13 cellular contexts compared by ENCODE assay signal in the genomic region with DNA sequence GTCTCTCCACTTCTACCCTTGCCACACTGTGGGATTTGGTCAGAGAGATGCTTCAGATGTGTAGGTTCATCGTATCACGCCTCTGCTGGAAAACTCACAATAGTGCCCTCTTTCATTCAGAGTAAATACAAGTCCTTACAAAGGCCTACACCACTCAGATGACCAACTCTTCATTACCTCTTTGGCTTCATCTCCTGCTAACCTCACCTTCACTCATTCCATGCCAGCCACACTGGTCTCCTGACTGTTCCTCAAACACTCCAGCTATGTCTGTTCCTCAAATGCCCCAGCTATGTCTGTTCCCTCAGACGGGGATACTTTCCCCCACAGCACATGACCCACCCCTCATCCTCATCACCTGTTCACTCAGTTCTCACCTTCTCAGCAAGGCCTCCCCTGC.
DNase-seq lines count a peak whose midpoint lies in the region; ATAC-seq and TF ChIP-seq lines count a peak whose summit lies in the region.
"Had no signal": no experiment of that assay in that cellular context is flagged by ENCODE, and none has a peak within 500 bp of the region (broad histone marks: within the 10 kb centered on the region; RNA-seq: fewer than 3 reads in every experiment).

No MANE protein-coding gene starts in this region.

- H3K4me1 ChIP-seq in left lung, result peaks cover 20 to 48% of the 10 kb centered on the region in 2 donors
- H3K4me1 ChIP-seq in upper lobe of right lung, result peaks cover 22% of the 10 kb centered on the region

- peak overlapping the region; percentile 7 to 19 for H3K4me3 Mint-ChIP-seq in activated T-cell treated with anti-CD3 and anti-CD28 coated beads, Interleukin-2, amount 50 U/mL, for 72 hours
- H3K4me3 Mint-ChIP-seq in activated CD4-positive, alpha-beta memory T cell treated with anti-CD3 and anti-CD28 coated beads, Interleukin-2, amount 10 ng/mL, durations not matched to agents 7 days and 5 days, result no peak overlapping the region
- H3K4me3 Mint-ChIP-seq: brain had no signal

- CTCF ChIA-PET in activated CD4-positive, alpha-beta memory T cell treated with anti-CD3 and anti-CD28 coated beads, Interleukin-2, amount 10 ng/mL, durations not matched to agents 7 days and 5 days (lab: Charles Lee), result no interaction called here

- no peak overlapping the region for H3K4me3 ChIP-seq in left lung
- H3K4me3 ChIP-seq in upper lobe of right lung, result no peak overlapping the region

- intact Hi-C loops in left lung (cut with DNase I) (no loop called here), upper lobe of right lung (cut with DNase I) (no loop called here), left ventricle myocardium superior (cut with micrococcal nuclease) (no loop called here)

- no peaks in the 10 kb centered on the region for H3K9me3 ChIP-seq in left lung
- H3K9me3 ChIP-seq in upper lobe of right lung, result no peaks in the 10 kb centered on the region

- POLR2A ChIA-PET in activated CD4-positive, alpha-beta memory T cell treated with anti-CD3 and anti-CD28 coated beads, Interleukin-2, amount 10 ng/mL, durations not matched to agents 7 days and 5 days (lab: Charles Lee), result interaction anchor here (1.3 to 3.4 kb wide), 4 partner anchors 8 to 777 kb away, joined by 3 to 24 read pairs (median 16); no protein-coding TSS in a partner anchor

- H3K27me3 ChIP-seq in left lung, result no peaks in the 10 kb centered on the region
- no peaks in the 10 kb centered on the region for H3K27me3 ChIP-seq in upper lobe of right lung

- no peaks in the 10 kb centered on the region for H3K36me3 ChIP-seq in left lung
- no peaks in the 10 kb centered on the region for H3K36me3 ChIP-seq in upper lobe of right lung

- no peaks in the 10 kb centered on the region for H3K27me3 Mint-ChIP-seq in activated T-cell treated with anti-CD3 and anti-CD28 coated beads, Interleukin-2, amount 50 U/mL, for 72 hours (ENCODE audit: low read depth)
- no peaks in the 10 kb centered on the region for H3K27me3 Mint-ChIP-seq in activated CD4-positive, alpha-beta memory T cell treated with anti-CD3 and anti-CD28 coated beads, Interleukin-2, amount 10 ng/mL, durations not matched to agents 7 days and 5 days

- ATAC-seq in activated T-cell treated with anti-CD3 and anti-CD28 coated beads, Interleukin-2, amount 50 U/mL, for 72 hours (replicated peaks in 1 of 2), result no peak
- no peak for ATAC-seq in left lung
- peak; percentile 20 for ATAC-seq in upper lobe of right lung
- ATAC-seq in left ventricle myocardium superior, result no peak
- no peak for ATAC-seq in HG02970 (IDR thresholded peaks at IDR 0.05; ENCODE audit: low FRiP score, unreplicated experiment)

- no peak for TF ChIP-seq CTCF in left lung (IDR thresholded peaks at IDR 0.05)
- no peak for TF ChIP-seq CTCF in upper lobe of right lung (IDR thresholded peaks at IDR 0.05)

- H3K36me3 Mint-ChIP-seq in activated T-cell treated with anti-CD3 and anti-CD28 coated beads, Interleukin-2, amount 50 U/mL, for 72 hours (ENCODE audit: insufficient read depth in 2 of 2), result peaks cover 0 to 8% of the 10 kb centered on the region in 2 donors
- H3K36me3 Mint-ChIP-seq in activated CD4-positive, alpha-beta memory T cell treated with anti-CD3 and anti-CD28 coated beads, Interleukin-2, amount 10 ng/mL, durations not matched to agents 7 days and 5 days (ENCODE audit: low read depth), result peaks cover 16% of the 10 kb centered on the region
- H3K36me3 Mint-ChIP-seq: brain had no signal

- H3K27ac ChIP-seq in left lung, result peak overlapping the region; percentile 78 to 90
- peak overlapping the region; percentile 61 for H3K27ac ChIP-seq in upper lobe of right lung

- peaks cover 92% of the 10 kb centered on the region for H3K4me1 Mint-ChIP-seq in activated T-cell treated with anti-CD3 and anti-CD28 coated beads, Interleukin-2, amount 50 U/mL, for 72 hours (ENCODE audit: low read depth)
- peaks cover 64% of the 10 kb centered on the region for H3K4me1 Mint-ChIP-seq in activated CD4-positive, alpha-beta memory T cell treated with anti-CD3 and anti-CD28 coated beads, Interleukin-2, amount 10 ng/mL, durations not matched to agents 7 days and 5 days

- peak overlapping the region; percentile 15 for H3K27ac Mint-ChIP-seq in activated T-cell treated with anti-CD3 and anti-CD28 coated beads, Interleukin-2, amount 50 U/mL, for 72 hours
- H3K27ac Mint-ChIP-seq in activated CD4-positive, alpha-beta memory T cell treated with anti-CD3 and anti-CD28 coated beads, Interleukin-2, amount 10 ng/mL, durations not matched to agents 7 days and 5 days, result peak overlapping the region; percentile 63

- no peaks in the 10 kb centered on the region for H3K9me3 Mint-ChIP-seq in activated T-cell treated with anti-CD3 and anti-CD28 coated beads, Interleukin-2, amount 50 U/mL, for 72 hours
- no peaks in the 10 kb centered on the region for H3K9me3 Mint-ChIP-seq in activated CD4-positive, alpha-beta memory T cell treated with anti-CD3 and anti-CD28 coated beads, Interleukin-2, amount 10 ng/mL, durations not matched to agents 7 days and 5 days
- H3K9me3 Mint-ChIP-seq: brain had no signal

- no peak for DNase-seq in activated T-cell treated with anti-CD3 and anti-CD28 coated beads, Interleukin-2, amount 50 U/mL, for 72 hours
- DNase-seq in activated T-cell treated with anti-CD3 and anti-CD28 coated beads for 4 hours (no peak), left lung (no peak), upper lobe of right lung (no peak), NCI-H524 treated with DMSO at 0.1 percent for 48 hours (lab: John Stamatoyannopoulos, UW) (no peak), left ventricle myocardium superior (no peak)
- DNase-seq in activated CD4-positive, alpha-beta memory T cell treated with anti-CD3 and anti-CD28 coated beads, Interleukin-2, amount 10 ng/mL, durations not matched to agents 7 days and 5 days, result no peak
- DNase-seq: effector memory CD4-positive, alpha-beta T cell; GOT3; kidney glomerular epithelial cell; NCI-H226 had no signal
